19 cellular contexts compared by ENCODE assay signal in the genomic region with DNA sequence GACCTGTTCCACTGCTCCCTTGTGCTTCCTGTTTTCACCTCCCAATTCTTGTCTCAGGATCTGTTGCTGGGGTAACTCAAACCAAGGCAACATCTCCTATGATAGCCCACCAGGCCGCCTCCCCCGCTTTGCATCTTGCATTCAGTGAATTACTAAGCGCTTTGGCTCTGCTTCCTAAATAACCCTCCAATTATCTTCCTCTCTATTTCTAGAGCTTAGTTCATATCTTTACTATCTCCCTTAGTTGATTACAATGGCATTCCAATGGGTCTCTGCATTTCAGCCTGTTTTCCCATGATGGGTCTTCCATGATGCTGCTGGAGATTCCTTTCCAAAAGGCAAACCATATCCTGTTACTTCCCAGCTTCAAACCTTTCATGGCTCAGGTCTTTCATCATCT.
DNase-seq lines count a peak whose midpoint lies in the region; ATAC-seq and TF ChIP-seq lines count a peak whose summit lies in the region.
"Had no signal": no experiment of that assay in that cellular context is flagged by ENCODE, and none has a peak within 500 bp of the region (broad histone marks: within the 10 kb centered on the region; RNA-seq: fewer than 3 reads in every experiment).

No MANE protein-coding gene starts in this region.

- DNase-seq in ELF-1 (ENCODE audit: low read depth, low spot score) = peak; percentile 8
- no peak for DNase-seq in WTC11 (ENCODE audit: low spot score)
- DNase-seq in mesendoderm = peak; percentile 92
- DNase-seq in activated naive CD4-positive, alpha-beta T cell treated with Interleukin-2 at 50 U/mL for 16 hours = no peak
- no peak for DNase-seq in NCI-H2227 treated with DMSO at 0.1 percent for 48 hours (lab: John Stamatoyannopoulos, UW)
- DNase-seq in heart right ventricle = no peak
- DNase-seq in NCI-H2081 (lab: John Stamatoyannopoulos, UW) = no peak
- DNase-seq: 8988T; ACHN; Caco-2; Calu3; CD4-positive, alpha-beta T cell; CD8-positive, alpha-beta T cell; DMS79 treated with DMSO at 0.1 percent for 48 hours; GDM1 had no signal

- H3K4me3 Mint-ChIP-seq in WTC11 = no peak overlapping the region
- H3K4me3 Mint-ChIP-seq: B cell; CD4-positive, alpha-beta T cell; CD8-positive, alpha-beta T cell had no signal

- no peaks in the 10 kb centered on the region for H3K27me3 Mint-ChIP-seq in WTC11 (ENCODE audit: low read depth)
- H3K27me3 Mint-ChIP-seq: B cell had no signal

- no peak overlapping the region for H3K27ac Mint-ChIP-seq in WTC11
- H3K27ac Mint-ChIP-seq: B cell; CD4-positive, alpha-beta T cell; CD8-positive, alpha-beta T cell had no signal

- no peaks in the 10 kb centered on the region for H3K79me2 ChIP-seq in mesendoderm (ENCODE audit: control insufficient read depth, insufficient read depth, low read length)

- POLR2A ChIA-PET in WTC11 (lab: Charles Lee) = no interaction called here

- no peak overlapping the region for H3K56ac ChIP-seq in mesendoderm (ENCODE audit: low read length)

- no peak overlapping the region for H2BK120ac ChIP-seq in mesendoderm (ENCODE audit: low read depth, low read length)

- H3K9me3 Mint-ChIP-seq in WTC11 = no peaks in the 10 kb centered on the region
- H3K9me3 Mint-ChIP-seq: CD8-positive, alpha-beta T cell had no signal

- no peak overlapping the region for H2AK5ac ChIP-seq in mesendoderm (ENCODE audit: low read length)

- H3K18ac ChIP-seq in mesendoderm (ENCODE audit: low read length) = no peak overlapping the region

- H3K36me3 ChIP-seq in mesendoderm (ENCODE audit: control insufficient read depth, insufficient read depth, low read length) (no peaks in the 10 kb centered on the region), heart right ventricle (no peaks in the 10 kb centered on the region)
- H3K36me3 ChIP-seq: BLaER1 treated with 17β-estradiol and CSF1 and Interleukin-3, amounts not matched to agents 10 nM and 100 nM had no signal

- H2BK5ac ChIP-seq in mesendoderm (ENCODE audit: low read length) = no peak overlapping the region

- no peak overlapping the region for H3K27ac ChIP-seq in mesendoderm (ENCODE audit: low read depth, low read length)
- H3K27ac ChIP-seq in heart right ventricle = no peak overlapping the region
- H3K27ac ChIP-seq: BLaER1 treated with 17β-estradiol and CSF1 and Interleukin-3, amounts not matched to agents 10 nM and 100 nM; C4-2B had no signal

- H3K4me1 Mint-ChIP-seq in WTC11 = no peaks in the 10 kb centered on the region
- H3K4me1 Mint-ChIP-seq: B cell had no signal

- H3K9ac ChIP-seq in mesendoderm (ENCODE audit: low read length) = no peak overlapping the region
- H3K9ac ChIP-seq: BLaER1 treated with 17β-estradiol and CSF1 and Interleukin-3, amounts not matched to agents 10 nM and 100 nM had no signal

- ATAC-seq in WTC11 = peak; percentile 16; the same call in 1 of the 2 replicates
- ATAC-seq in heart right ventricle = no peak
- ATAC-seq: CD8-positive, alpha-beta T cell; GM12878 had no signal

- CTCF ChIA-PET in WTC11 (lab: Charles Lee) = no interaction called here

- WGBS in mesendoderm (ENCODE audit: extremely low coverage, insufficient coverage, low lambda C conversion rate) = no CpG with 5 or more reads among the region's 3 CpGs
- 86% methylated on average over 3 of the region's 3 CpGs for WGBS in heart right ventricle, 2 donors

- H3K36me3 Mint-ChIP-seq in WTC11 = no peaks in the 10 kb centered on the region
- H3K36me3 Mint-ChIP-seq: CD8-positive, alpha-beta T cell had no signal

- no peak overlapping the region for H2BK15ac ChIP-seq in mesendoderm (replicated peaks; ENCODE audit: low read depth)

- no peaks in the 10 kb centered on the region for H3K4me1 ChIP-seq in mesendoderm (ENCODE audit: control insufficient read depth, low read depth, low read length)
- H3K4me1 ChIP-seq in heart right ventricle = no peaks in the 10 kb centered on the region
- H3K4me1 ChIP-seq: BLaER1 treated with 17β-estradiol and CSF1 and Interleukin-3, amounts not matched to agents 10 nM and 100 nM; Caco-2 had no signal

- peaks cover 0 to 8% (median 0%) of the 10 kb centered on the region in 11 donors for H3K9me3 ChIP-seq in heart right ventricle
- H3K9me3 ChIP-seq: BLaER1 treated with 17β-estradiol and CSF1 and Interleukin-3, amounts not matched to agents 10 nM and 100 nM; Caco-2 had no signal

- no peak for TF ChIP-seq CTCF in WTC11 (IDR thresholded peaks at IDR 0.05)
- TF ChIP-seq CTCF in heart right ventricle (IDR thresholded peaks at IDR 0.05) = no peak

- H3K4me3 ChIP-seq in mesendoderm (ENCODE audit: low read length) = no peak overlapping the region
- H3K4me3 ChIP-seq in heart right ventricle = no peak overlapping the region
- H3K4me3 ChIP-seq: BLaER1 treated with 17β-estradiol and CSF1 and Interleukin-3, amounts not matched to agents 10 nM and 100 nM; GM12878 had no signal

- H3K4ac ChIP-seq in mesendoderm (ENCODE audit: low read depth, low read length) = no peak overlapping the region

- no peak overlapping the region for H4K8ac ChIP-seq in mesendoderm (ENCODE audit: low read depth, low read length)

- H3K79me1 ChIP-seq in mesendoderm (ENCODE audit: low read length) = no peaks in the 10 kb centered on the region

- no peaks in the 10 kb centered on the region for H3K27me3 ChIP-seq in mesendoderm (ENCODE audit: insufficient read depth, low read length, poor library complexity)
- no peaks in the 10 kb centered on the region for H3K27me3 ChIP-seq in heart right ventricle
- H3K27me3 ChIP-seq: BLaER1 treated with 17β-estradiol and CSF1 and Interleukin-3, amounts not matched to agents 10 nM and 100 nM had no signal

- no peak overlapping the region for H3K4me2 ChIP-seq in mesendoderm (ENCODE audit: low read length)
- H3K4me2 ChIP-seq: BLaER1 treated with 17β-estradiol and CSF1 and Interleukin-3, amounts not matched to agents 10 nM and 100 nM had no signal

- H4K5ac ChIP-seq in mesendoderm (ENCODE audit: low read length) = no peak overlapping the region

- H3K23ac ChIP-seq in mesendoderm (ENCODE audit: low read length) = no peak overlapping the region

- intact Hi-C loops in heart right ventricle (cut with DNase I) = loop anchor here in 1 of 10 donors (5.0 kb wide), 1 partner anchor 368 kb away; no protein-coding TSS in a partner anchor

TF ChIP-seq in WTC11, 78 proteins besides CTCF, POLR2A, EP300 and RAD21:
- TF ChIP-seq ZSCAN18 (CRISPR knock-in tag; IDR thresholded peaks at IDR 0.05) = no peak

Comparison
In these comparisons a context has a peak if more than half of its experiments do, and no peak if none do; other contexts are left out.
1. DNase-seq: peak in ELF-1 (single experiment) and mesendoderm (single experiment); none in WTC11 (single experiment), activated naive CD4-positive, alpha-beta T cell treated with Interleukin-2 at 50 U/mL for 16 hours (single experiment), NCI-H2227 treated with DMSO at 0.1 percent for 48 hours (single experiment), heart right ventricle (0 of 2) and NCI-H2081 (0 of 2).